ENCODE assay signal across 14 cellular contexts in genomic region chr9:97387936-97388684, GRCh38. TPM values are rescaled to one million over a fixed set of nuclear protein-coding genes. Genes with fewer than 3 reads are reported as not detected.
A peak's percentile ranks its signal among the peaks of the same experiment; 100 is the strongest.
DNase-seq lines count a peak whose midpoint lies in the region; ATAC-seq and TF ChIP-seq lines count a peak whose summit lies in the region.
"Had no signal": no experiment of that assay in that cellular context is flagged by ENCODE, and none has a peak within 500 bp of the region (broad histone marks: within the 10 kb centered on the region; RNA-seq: fewer than 3 reads in every experiment).

No MANE protein-coding gene starts in this region.

- DNase-seq in NCI-H146 (lab: John Stamatoyannopoulos, UW), result peak; percentile 12
- DNase-seq in NCI-H146 treated with DMSO at 0.1 percent for 48 hours (lab: John Stamatoyannopoulos, UW; ENCODE audit: unreplicated experiment), result no peak
- DNase-seq in GM13976 (ENCODE audit: low spot score), result peak; percentile 23
- peak; percentile 26 for DNase-seq in SK-N-DZ (ENCODE audit: low spot score)
- DNase-seq in mesendoderm, result peak; percentile 49
- no peak for DNase-seq in HuH-7.5 (ENCODE audit: low spot score)
- DNase-seq: 8988T; activated naive CD4-positive, alpha-beta T cell; kidney glomerular epithelial cell; mammary epithelial cell; NCI-H1417 treated with DMSO at 0.1 percent for 48 hours; NCI-H226 had no signal

- no peak overlapping the region for H4K5ac ChIP-seq in mesendoderm (ENCODE audit: low read length)

- no peaks in the 10 kb centered on the region for H3K36me3 ChIP-seq in mesendoderm (ENCODE audit: control insufficient read depth, insufficient read depth, low read length)

- no peak overlapping the region for H3K4ac ChIP-seq in mesendoderm (ENCODE audit: low read depth, low read length)

- no peak overlapping the region for H3K27ac ChIP-seq in mesendoderm (ENCODE audit: low read depth, low read length)

- H2BK120ac ChIP-seq in mesendoderm (ENCODE audit: low read depth, low read length), result no peak overlapping the region

- H3K18ac ChIP-seq in mesendoderm (ENCODE audit: low read length), result no peak overlapping the region

- in situ Hi-C loops in GM13976 (cut with MboI; ENCODE audit: low sequenced_read_pairs, unreplicated experiment), result no loop called here

- no peak for TF ChIP-seq CTCF in GM13976 (IDR thresholded peaks at IDR 0.05; ENCODE audit: borderline replicate concordance, control extremely low read depth, extremely low read depth, insufficient read depth, missing control alignments)

- H3K56ac ChIP-seq in mesendoderm (ENCODE audit: low read length), result no peak overlapping the region

- H2AK5ac ChIP-seq in mesendoderm (ENCODE audit: low read length), result no peak overlapping the region

- H3K4me1 ChIP-seq in mesendoderm (ENCODE audit: control insufficient read depth, low read depth, low read length), result peaks cover 2% of the 10 kb centered on the region

- WGBS in mesendoderm (ENCODE audit: extremely low coverage, insufficient coverage, low lambda C conversion rate), result no CpG with 5 or more reads among the region's 5 CpGs

- ATAC-seq in GM21367 (IDR thresholded peaks at IDR 0.05; ENCODE audit: unreplicated experiment), result no peak
- no peak for ATAC-seq in HG02885 (IDR thresholded peaks at IDR 0.05; ENCODE audit: poor library complexity, unreplicated experiment)

- H3K4me3 ChIP-seq in mesendoderm (ENCODE audit: low read length), result no peak overlapping the region

- no peaks in the 10 kb centered on the region for H3K27me3 ChIP-seq in mesendoderm (ENCODE audit: insufficient read depth, low read length, poor library complexity)

- H2BK15ac ChIP-seq in mesendoderm (replicated peaks; ENCODE audit: low read depth), result no peak overlapping the region

- H3K23ac ChIP-seq in mesendoderm (ENCODE audit: low read length), result no peak overlapping the region

- H3K9ac ChIP-seq in mesendoderm (ENCODE audit: low read length), result no peak overlapping the region

- H4K8ac ChIP-seq in mesendoderm (ENCODE audit: low read depth, low read length), result no peak overlapping the region

- H2BK5ac ChIP-seq in mesendoderm (ENCODE audit: low read length), result no peak overlapping the region

- no peaks in the 10 kb centered on the region for H3K79me2 ChIP-seq in mesendoderm (ENCODE audit: control insufficient read depth, insufficient read depth, low read length)

- no peak overlapping the region for H3K4me2 ChIP-seq in mesendoderm (ENCODE audit: low read length)

- H3K79me1 ChIP-seq in mesendoderm (ENCODE audit: low read length), result no peaks in the 10 kb centered on the region

RNA-seq across cellular contexts. Expression of gene TDRD7, which starts 23.8 kb away (rescaled TPM):
- 1.0 and 1.1 TPM in 2 replicates for polyA plus RNA-seq in SK-N-DZ (2014; cell fraction: cytosol; rRNA removed)
- 0.72 and 2.2 TPM in 2 replicates for polyA plus RNA-seq in SK-N-DZ (2014; cell fraction: nucleus; rRNA removed)
- polyA plus RNA-seq in mesendoderm (2013, experiment 1 of 2), result 2.3 TPM
- 2.2 TPM for polyA plus RNA-seq in mesendoderm (2013, experiment 2 of 2)

Comparison
In these comparisons a context has a peak if more than half of its experiments do, and no peak if none do; other contexts are left out.
1. DNase-seq: peak in NCI-H146 (single experiment), GM13976 (single experiment), SK-N-DZ (single experiment) and mesendoderm (single experiment); none in NCI-H146 treated with DMSO at 0.1 percent for 48 hours (single experiment) and HuH-7.5 (single experiment).